ENCODE assay signal across 13 cellular contexts in genomic region chr3:136788154-136788553, GRCh38. TPM values are rescaled to one million over a fixed set of nuclear protein-coding genes. Genes with fewer than 3 reads are reported as not detected.
A peak's percentile ranks its signal among the peaks of the same experiment; 100 is the strongest.
DNase-seq lines count a peak whose midpoint lies in the region; ATAC-seq, FAIRE-seq and TF ChIP-seq lines count a peak whose summit lies in the region.
"Had no signal": no experiment of that assay in that cellular context is flagged by ENCODE, and none has a peak within 500 bp of the region (broad histone marks: within the 10 kb centered on the region; RNA-seq: fewer than 3 reads in every experiment).

No MANE protein-coding gene starts in this region.

- no peak for DNase-seq in GM23338 (ENCODE audit: low spot score)
- no peak for DNase-seq in adipocyte (ENCODE audit: low read depth)
- no peak for DNase-seq in psoas muscle
- DNase-seq in uterus = no peak
- DNase-seq in urothelium cell line (ENCODE audit: low spot score) = no peak
- no peak for DNase-seq in NCI-H1417 treated with DMSO at 0.1 percent for 48 hours (lab: John Stamatoyannopoulos, UW)
- DNase-seq in activated gamma-delta T cell (lab: John Stamatoyannopoulos, UW) = no peak
- DNase-seq: 8988T, ACHN, GF-D8 had no signal

- no peak overlapping the region for H3K4me3 Mint-ChIP-seq in GM23338
- H3K4me3 Mint-ChIP-seq: CD4-positive, CD25-positive, alpha-beta regulatory T cell had no signal

- 32 to 89% (median 48%) methylated on average over 1 of the region's 1 CpG for WGBS in psoas muscle, 3 donors

- peaks cover 17% of the 10 kb centered on the region for H3K4me1 ChIP-seq in GM23338 (ENCODE audit: insufficient read depth)
- peaks cover 40% of the 10 kb centered on the region for H3K4me1 ChIP-seq in adipocyte (ENCODE audit: control insufficient read depth, insufficient read depth, low read length)
- peaks cover 20% of the 10 kb centered on the region for H3K4me1 ChIP-seq in psoas muscle
- no peaks in the 10 kb centered on the region for H3K4me1 ChIP-seq in uterus

- H3K9me3 ChIP-seq in adipocyte (ENCODE audit: control insufficient read depth, low read length) = no peaks in the 10 kb centered on the region
- H3K9me3 ChIP-seq in psoas muscle = no peaks in the 10 kb centered on the region
- H3K9me3 ChIP-seq in uterus = no peaks in the 10 kb centered on the region

- no peaks in the 10 kb centered on the region for H3K36me3 Mint-ChIP-seq in GM23338 (ENCODE audit: low read depth)

- no peaks in the 10 kb centered on the region for H3K9me2 ChIP-seq in GM23338 (ENCODE audit: insufficient read depth)

- TF ChIP-seq CTCF in GM23338 (conservative IDR thresholded peaks at IDR 0.05; ENCODE audit: low read depth in 2 of 2) (no peak), psoas muscle (IDR thresholded peaks at IDR 0.05) (no peak), uterus (IDR thresholded peaks at IDR 0.05) (no peak)

- H3F3A ChIP-seq in GM23338 (replicated peaks; ENCODE audit: low read depth) = no peaks in the 10 kb centered on the region

- peaks cover 15% of the 10 kb centered on the region; the same call in 2 of the 3 replicates for H3K4me1 Mint-ChIP-seq in GM23338

- no peak for TF ChIP-seq POLR2A in uterus (IDR thresholded peaks at IDR 0.05)

- H3K27ac ChIP-seq in GM23338 (ENCODE audit: low read depth) = no peak overlapping the region
- H3K27ac ChIP-seq in psoas muscle = no peak overlapping the region
- H3K27ac ChIP-seq in uterus = peak overlapping the region; percentile 72 to 81

- H3K27me3 Mint-ChIP-seq in GM23338 (ENCODE audit: insufficient read depth, low read depth, poor library complexity) = peaks cover 3% of the 10 kb centered on the region
- H3K27me3 Mint-ChIP-seq: CD4-positive, CD25-positive, alpha-beta regulatory T cell had no signal

- no peaks in the 10 kb centered on the region for H3K27me3 ChIP-seq in GM23338 (ENCODE audit: insufficient read depth)
- no peaks in the 10 kb centered on the region for H3K27me3 ChIP-seq in adipocyte (replicated peaks; ENCODE audit: control insufficient read depth, insufficient read depth, low read length)
- no peaks in the 10 kb centered on the region for H3K27me3 ChIP-seq in psoas muscle (ENCODE audit: insufficient read depth in 3 of 3, low read length in 2 of 3)
- no peaks in the 10 kb centered on the region for H3K27me3 ChIP-seq in uterus
- H3K27me3 ChIP-seq: BLaER1 treated with 17β-estradiol and CSF1 and Interleukin-3, amounts not matched to agents 10 nM and 100 nM had no signal

- H4K20me1 ChIP-seq in GM23338 (replicated peaks; ENCODE audit: insufficient read depth) = no peaks in the 10 kb centered on the region
- H4K20me1 ChIP-seq: BLaER1 treated with 17β-estradiol and CSF1 and Interleukin-3, amounts not matched to agents 10 nM and 100 nM had no signal

- peak overlapping the region; percentile 13 for H3K9ac ChIP-seq in adipocyte (ENCODE audit: low read length)

- no peak overlapping the region for H3K4me3 ChIP-seq in GM23338
- H3K4me3 ChIP-seq in adipocyte (ENCODE audit: low read length) = no peak overlapping the region
- H3K4me3 ChIP-seq in psoas muscle = no peak overlapping the region
- no peak overlapping the region for H3K4me3 ChIP-seq in uterus
- H3K4me3 ChIP-seq: BLaER1 treated with 17β-estradiol and CSF1 and Interleukin-3, amounts not matched to agents 10 nM and 100 nM had no signal

- H2AFZ ChIP-seq in GM23338 = 0 out of 2 replicates have a peak overlapping the region, but pooled peaks have one; percentile 52

- no peaks in the 10 kb centered on the region; the same call in 2 of the 3 replicates for H3K9me3 Mint-ChIP-seq in GM23338
- H3K9me3 Mint-ChIP-seq: CD4-positive, CD25-positive, alpha-beta regulatory T cell had no signal

- no peak for ATAC-seq in GM23338
- peak in 3 of 4 donors; percentile 16 to 58 (median 54) for ATAC-seq in psoas muscle

- intact Hi-C loops in psoas muscle (cut with DNase I) = no loop called here
- intact Hi-C loops in uterus (cut with DNase I; ENCODE audit: low total_unique reads) = no loop called here

- no peak for FAIRE-seq in urothelium cell line (lab: Jason Lieb, UNC)
- FAIRE-seq: H54 had no signal

- no peak overlapping the region for H3K27ac Mint-ChIP-seq in GM23338

- no peak overlapping the region for H3K4me2 ChIP-seq in GM23338

- H3K79me2 ChIP-seq in GM23338 (replicated peaks; ENCODE audit: insufficient read depth) = no peaks in the 10 kb centered on the region

- H3K36me3 ChIP-seq in GM23338 (ENCODE audit: insufficient read depth) = no peaks in the 10 kb centered on the region
- H3K36me3 ChIP-seq in adipocyte (ENCODE audit: control insufficient read depth, insufficient read depth, low read length, severe bottlenecking) = no peaks in the 10 kb centered on the region
- H3K36me3 ChIP-seq in psoas muscle (ENCODE audit: insufficient read depth in 1 of 2, low read depth in 1 of 2) = no peaks in the 10 kb centered on the region
- H3K36me3 ChIP-seq in uterus = no peaks in the 10 kb centered on the region
- H3K36me3 ChIP-seq: BLaER1 treated with 17β-estradiol and CSF1 and Interleukin-3, amounts not matched to agents 10 nM and 100 nM had no signal

TF ChIP-seq in GM23338, 12 proteins besides CTCF, POLR2A, EP300 and RAD21:
- TF ChIP-seq JUNB (IDR thresholded peaks at IDR 0.05; ENCODE audit: unreplicated experiment) = no peak
- no peak for TF ChIP-seq ZNF114 (CRISPR knock-in tag; IDR thresholded peaks at IDR 0.05)
- TF ChIP-seq CREB1 (CRISPR knock-in tag; IDR thresholded peaks at IDR 0.05; ENCODE audit: low read depth) = no peak

RNA-seq across cellular contexts. Expression of gene SLC35G2, which starts 30.8 kb away (rescaled TPM):
- 3.3 and 8.8 TPM in 2 replicates for total RNA-seq in GM23338 (2014; rRNA removed; shearing (Covaris generic))
- polyA plus RNA-seq in GM23338 (2016; fragmentation: Nextera tagmentation; extraction: Ambion mirVana) (6.0 and 6.8 TPM in 2 replicates), psoas muscle (1 to 10 TPM in 2 of 3 donors, under 1 TPM in 1; 0.90 to 1.9 (median 1.2) TPM)
- total RNA-seq in psoas muscle (1 to 10 TPM in 3 of 4 donors, under 1 TPM in 1; 0.69 to 2.5 (median 1.8) TPM), uterus (10 to 100 TPM in 3 of 4 donors, 1 to 10 TPM in 1; 9.1 to 13.2 (median 11.8) TPM)

RNA-seq across cellular contexts. Expression of gene STAG1, which starts 36.0 kb away (rescaled TPM):
- total RNA-seq in GM23338 (2014; rRNA removed; shearing (Covaris generic)) = 21.9 and 23.7 TPM in 2 replicates
- 7.6 and 9.0 TPM in 2 replicates for polyA plus RNA-seq in GM23338 (2016; fragmentation: Nextera tagmentation; extraction: Ambion mirVana)
- 10 to 100 TPM; 17.5 to 27.7 (median 23.1) TPM for total RNA-seq in psoas muscle
- polyA plus RNA-seq in psoas muscle = 10 to 100 TPM in 1 of 3 donors, 1 to 10 TPM in 2; 8.8 to 19.7 (median 9.1) TPM
- total RNA-seq in uterus = 100 to 1,000 TPM in 1 of 4 donors, 10 to 100 TPM in 3; 41.5 to 139 (median 86.0) TPM

Comparison
In these comparisons a context has a peak if more than half of its experiments do, and no peak if none do; other contexts are left out.
1. H3K27ac ChIP-seq: peak in uterus (2 of 2); none in GM23338 (single experiment) and psoas muscle (single experiment).